In genomic region chr6:3746119-3746691, GRCh38 we compare ENCODE assay signal across 9 cellular contexts. TPM values are rescaled to one million over a fixed set of nuclear protein-coding genes. Genes with fewer than 3 reads are reported as not detected.
A peak's percentile ranks its signal among the peaks of the same experiment; 100 is the strongest.
DNase-seq lines count a peak whose midpoint lies in the region; ATAC-seq and TF ChIP-seq lines count a peak whose summit lies in the region.
"Had no signal": no experiment of that assay in that cellular context is flagged by ENCODE, and none has a peak within 500 bp of the region (broad histone marks: within the 10 kb centered on the region; RNA-seq: fewer than 3 reads in every experiment).

No MANE protein-coding gene starts in this region.

- intact Hi-C loops in stomach (cut with DNase I; ENCODE audit: low total_unique reads) = loop anchor here (10.0 kb wide), 1 partner anchor 79 kb away; no protein-coding TSS in a partner anchor

- H3K9ac ChIP-seq in Karpas-422 (ENCODE audit: low read length) = no peak overlapping the region

- WGBS in stomach, 5 donors = 57 to 83% (median 76%) methylated on average over 8 to 11 of the region's 11 CpGs

- H3K9me2 ChIP-seq in Karpas-422 (replicated peaks; ENCODE audit: insufficient read depth, low read length) = no peaks in the 10 kb centered on the region

- ATAC-seq in GM19025 (IDR thresholded peaks at IDR 0.05; ENCODE audit: low read depth, unreplicated experiment) (peak; percentile 57), HG03108 (IDR thresholded peaks at IDR 0.05; ENCODE audit: unreplicated experiment) (peak; percentile 43), HG03354 (IDR thresholded peaks at IDR 0.05; ENCODE audit: poor library complexity, severe bottlenecking, unreplicated experiment) (no peak)

- TF ChIP-seq EP300 in stomach (IDR thresholded peaks at IDR 0.05) = no peak

- TF ChIP-seq CTCF in stomach (IDR thresholded peaks at IDR 0.05) = no peak

- H3K27ac ChIP-seq in stomach (peak overlapping the region in 3 of 5 donors; percentile 9 to 81 (median 23)), Karpas-422 (ENCODE audit: low read length) (no peak overlapping the region)

- H3K36me3 ChIP-seq in stomach = peaks cover 0 to 14% (median 6%) of the 10 kb centered on the region in 4 donors
- no peaks in the 10 kb centered on the region for H3K36me3 ChIP-seq in Karpas-422 (ENCODE audit: insufficient read depth, low read length)

- no peak overlapping the region for H2AFZ ChIP-seq in Karpas-422 (ENCODE audit: low read length)

- H3K9me3 ChIP-seq in stomach (no peaks in the 10 kb centered on the region), Karpas-422 (ENCODE audit: low read length) (no peaks in the 10 kb centered on the region)

- H3K27me3 ChIP-seq in stomach = peaks cover 0 to 8% (median 0%) of the 10 kb centered on the region in 3 donors
- no peaks in the 10 kb centered on the region for H3K27me3 ChIP-seq in Karpas-422 (ENCODE audit: low read length)

- no peaks in the 10 kb centered on the region for H4K20me1 ChIP-seq in Karpas-422 (ENCODE audit: insufficient read depth, low read depth, low read length)

- no peaks in the 10 kb centered on the region for H3K79me2 ChIP-seq in Karpas-422 (ENCODE audit: low read length)

- no peak overlapping the region for H3K4me3 ChIP-seq in stomach
- no peak overlapping the region for H3K4me3 ChIP-seq in Karpas-422 (ENCODE audit: low read length)

- no peak overlapping the region for H3K4me2 ChIP-seq in Karpas-422 (ENCODE audit: low read depth, low read length, poor library complexity, severe bottlenecking)

- DNase-seq in germinal center (ENCODE audit: low spot score) (peak; percentile 72), stomach (peak; percentile 25), Karpas-422 (no peak), NCI-H1930 (lab: John Stamatoyannopoulos, UW) (no peak)
- no peak for DNase-seq in effector CD8-positive, alpha-beta T cell (lab: John Stamatoyannopoulos, UW)
- DNase-seq: activated naive CD8-positive, alpha-beta T cell treated with anti-CD3 and anti-CD28 coated beads, Interleukin-2, amount 10 ng/mL, durations not matched to agents 7 days and 5 days had no signal

- peaks cover 72 to 95% (median 87%) of the 10 kb centered on the region in 4 donors for H3K4me1 ChIP-seq in stomach
- H3K4me1 ChIP-seq in Karpas-422 (ENCODE audit: low read length) = peaks cover 21% of the 10 kb centered on the region

- no peak for TF ChIP-seq POLR2A in stomach (IDR thresholded peaks at IDR 0.05)

RNA-seq across cellular contexts. Expression of gene PXDC1, which starts 5.3 kb away (rescaled TPM):
- 10 to 100 TPM in 4 of 5 donors, 1 to 10 TPM in 1; 1.2 to 90.1 (median 74.1) TPM for total RNA-seq in stomach
- polyA plus RNA-seq in stomach = 10 to 100 TPM; 23.2 to 36.8 (median 29.0) TPM
- total RNA-seq in Karpas-422 (2014; rRNA removed; shearing (Covaris generic); ENCODE audit: low replicate concordance) = not detected in 2 replicates

Comparison
In these comparisons a context has a peak if more than half of its experiments do, and no peak if none do; other contexts are left out.
1. DNase-seq: peak in germinal center (single experiment) and stomach (single experiment); none in Karpas-422 (single experiment), NCI-H1930 (0 of 2) and effector CD8-positive, alpha-beta T cell (single experiment).